Comparison of ENCODE assay signal across 1 cellular context in the genomic region with DNA sequence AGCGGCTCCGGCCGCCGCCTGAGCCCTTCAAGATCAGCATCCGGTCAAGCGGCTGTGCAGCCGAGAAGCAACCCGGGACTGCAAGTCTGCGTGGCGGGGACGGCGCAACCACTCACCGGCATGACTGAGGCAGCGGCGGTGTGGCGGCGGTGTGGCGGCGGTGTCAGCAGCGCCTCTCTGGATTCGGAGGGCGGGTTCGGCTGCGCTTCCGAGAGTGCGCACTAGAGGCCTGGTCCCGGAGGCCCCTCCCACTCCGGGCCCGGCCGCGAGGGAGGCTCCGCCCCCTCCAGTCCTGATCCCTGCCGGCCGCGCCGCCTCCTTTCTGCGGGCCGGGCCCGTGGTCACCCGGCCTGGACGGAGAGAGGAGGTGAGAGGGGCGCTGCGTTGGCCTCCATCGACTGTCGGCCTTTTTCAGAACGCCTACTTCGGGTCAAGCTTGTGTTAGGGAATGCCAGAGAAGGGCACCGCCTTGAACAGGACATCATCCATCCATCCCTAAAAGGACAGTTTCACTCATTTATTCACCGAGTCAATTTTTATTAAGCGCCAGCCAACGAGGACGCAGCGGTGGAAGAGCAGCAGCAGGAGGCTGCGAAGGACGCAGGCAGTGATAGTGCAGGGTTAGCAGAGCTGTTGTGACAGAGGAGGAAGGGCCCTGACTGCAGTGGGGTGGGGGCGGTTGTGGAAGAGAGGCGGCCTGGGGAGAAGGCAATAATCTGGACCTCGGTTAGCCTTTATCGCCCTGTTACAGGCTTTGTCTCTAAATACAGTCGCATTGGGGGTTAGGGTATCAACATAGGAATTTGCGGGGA.
A peak's percentile ranks its signal among the peaks of the same experiment; 100 is the strongest.
TF ChIP-seq lines count a peak whose summit lies in the region.

A gene with protein sequence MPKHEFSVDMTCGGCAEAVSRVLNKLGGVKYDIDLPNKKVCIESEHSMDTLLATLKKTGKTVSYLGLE (minus strand): TSS at position 202 of the 812 bp plus-strand sequence. CDS start 80 bp downstream, at position 122.

TF ChIP-seq in HEK293, 187 proteins besides CTCF, POLR2A, EP300 and RAD21 (continued from another document and continues in another):
- TF ChIP-seq ZNF426 (tag by site-specific recombination; IDR thresholded peaks at IDR 0.05) (no peak), ZNF24 (tag by site-specific recombination; IDR thresholded peaks at IDR 0.05) (no peak; the same call in 1 of the 2 replicates), ZNF768 (tag by site-specific recombination; IDR thresholded peaks at IDR 0.05) (no peak), ZNF664 (tag by site-specific recombination; IDR thresholded peaks at IDR 0.05) (no peak), ZBTB1 (tag by site-specific recombination; IDR thresholded peaks at IDR 0.05) (no peak), ZBTB17 (tag by site-specific recombination; IDR thresholded peaks at IDR 0.05) (peak; percentile 83), ZEB2 (tag by site-specific recombination; IDR thresholded peaks at IDR 0.05) (0 out of 2 replicates have a peak, but pooled peaks have one; percentile 38), ZNF394 (tag by site-specific recombination; IDR thresholded peaks at IDR 0.05; ENCODE audit: borderline replicate concordance) (no peak), KLF10 (tag by site-specific recombination; IDR thresholded peaks at IDR 0.05) (no peak), ZNF623 (tag by site-specific recombination; IDR thresholded peaks at IDR 0.05) (no peak), ZNF555 (tag by site-specific recombination; conservative IDR thresholded peaks at IDR 0.05) (no peak), ZNF521 (tag by site-specific recombination; IDR thresholded peaks at IDR 0.05) (no peak), ZNF157 (tag by site-specific recombination; IDR thresholded peaks at IDR 0.05) (no peak), SETDB1 (IDR thresholded peaks at IDR 0.05; ENCODE audit: insufficient read length, low read length) (no peak), ZNF629 (tag by site-specific recombination; IDR thresholded peaks at IDR 0.05) (no peak), ZNF530 (tag by site-specific recombination; IDR thresholded peaks at IDR 0.05; ENCODE audit: low read depth) (no peak), ZNF16 (tag by site-specific recombination; IDR thresholded peaks at IDR 0.05; ENCODE audit: low read depth) (no peak), ZNF302 (tag by site-specific recombination; IDR thresholded peaks at IDR 0.05; ENCODE audit: low read depth) (no peak), SCRT2 (tag by site-specific recombination; IDR thresholded peaks at IDR 0.05) (no peak), TCF7L2 (IDR thresholded peaks at IDR 0.05; ENCODE audit: borderline replicate concordance, low read depth, low read length) (no peak), ZNF785 (tag by site-specific recombination; IDR thresholded peaks at IDR 0.05) (no peak), ZNF174 (tag by site-specific recombination; IDR thresholded peaks at IDR 0.05) (no peak), WT1 (tag by site-specific recombination; IDR thresholded peaks at IDR 0.05) (no peak), ZNF37A (tag by site-specific recombination; IDR thresholded peaks at IDR 0.05) (no peak), ZNF132 (tag by site-specific recombination; IDR thresholded peaks at IDR 0.05; ENCODE audit: borderline replicate concordance) (no peak), ZBTB7A (tag by site-specific recombination; IDR thresholded peaks at IDR 0.05; ENCODE audit: low read depth) (no peak), ZNF501 (tag by site-specific recombination; IDR thresholded peaks at IDR 0.05) (peak; percentile 90), ZNF792 (tag by site-specific recombination; IDR thresholded peaks at IDR 0.05) (no peak), ZNF114 (tag by site-specific recombination; IDR thresholded peaks at IDR 0.05) (no peak), ZNF354C (tag by site-specific recombination; IDR thresholded peaks at IDR 0.05; ENCODE audit: borderline replicate concordance, low read depth) (no peak), GLI2 (tag by site-specific recombination; IDR thresholded peaks at IDR 0.05; ENCODE audit: borderline replicate concordance, low read depth) (no peak), PRDM1 (tag by site-specific recombination; IDR thresholded peaks at IDR 0.05) (no peak), ZNF701 (tag by site-specific recombination; IDR thresholded peaks at IDR 0.05) (no peak), ZNF561 (tag by site-specific recombination; IDR thresholded peaks at IDR 0.05; ENCODE audit: borderline replicate concordance) (no peak; the same call in 1 of the 2 replicates), RBAK (tag by site-specific recombination; IDR thresholded peaks at IDR 0.05) (no peak), ZNF184 (tag by site-specific recombination; IDR thresholded peaks at IDR 0.05) (no peak), ZBTB20 (tag by site-specific recombination; IDR thresholded peaks at IDR 0.05) (peak; percentile 35; the same call in 1 of the 2 replicates), ZFP3 (tag by site-specific recombination; IDR thresholded peaks at IDR 0.05; ENCODE audit: low read depth) (no peak), TRIM28 (IDR thresholded peaks at IDR 0.05; ENCODE audit: borderline replicate concordance, low read length) (no peak), BCL11A (tag by site-specific recombination; IDR thresholded peaks at IDR 0.05; ENCODE audit: low read depth) (no peak), ZNF473 (tag by site-specific recombination; IDR thresholded peaks at IDR 0.05) (no peak), ZNF341 (tag by site-specific recombination; IDR thresholded peaks at IDR 0.05; ENCODE audit: low read depth) (peak; percentile 66), ZNF221 (tag by site-specific recombination; IDR thresholded peaks at IDR 0.05; ENCODE audit: borderline replicate concordance) (no peak), ZNF214 (tag by site-specific recombination; IDR thresholded peaks at IDR 0.05; ENCODE audit: borderline replicate concordance) (no peak), ZNF391 (tag by site-specific recombination; IDR thresholded peaks at IDR 0.05; ENCODE audit: borderline replicate concordance, low read depth) (peak; percentile 34; the same call in 1 of the 2 replicates), SCRT1 (tag by site-specific recombination; IDR thresholded peaks at IDR 0.05; ENCODE audit: borderline replicate concordance) (no peak), ZNF777 (tag by site-specific recombination; IDR thresholded peaks at IDR 0.05; ENCODE audit: borderline replicate concordance) (no peak), ZNF558 (tag by site-specific recombination; IDR thresholded peaks at IDR 0.05) (no peak), ZBTB48 (tag by site-specific recombination; IDR thresholded peaks at IDR 0.05) (peak; percentile 74), ZSCAN30 (tag by site-specific recombination; IDR thresholded peaks at IDR 0.05) (0 out of 2 replicates have a peak, but pooled peaks have one; percentile 15)
- TF ChIP-seq, protein P1, sequence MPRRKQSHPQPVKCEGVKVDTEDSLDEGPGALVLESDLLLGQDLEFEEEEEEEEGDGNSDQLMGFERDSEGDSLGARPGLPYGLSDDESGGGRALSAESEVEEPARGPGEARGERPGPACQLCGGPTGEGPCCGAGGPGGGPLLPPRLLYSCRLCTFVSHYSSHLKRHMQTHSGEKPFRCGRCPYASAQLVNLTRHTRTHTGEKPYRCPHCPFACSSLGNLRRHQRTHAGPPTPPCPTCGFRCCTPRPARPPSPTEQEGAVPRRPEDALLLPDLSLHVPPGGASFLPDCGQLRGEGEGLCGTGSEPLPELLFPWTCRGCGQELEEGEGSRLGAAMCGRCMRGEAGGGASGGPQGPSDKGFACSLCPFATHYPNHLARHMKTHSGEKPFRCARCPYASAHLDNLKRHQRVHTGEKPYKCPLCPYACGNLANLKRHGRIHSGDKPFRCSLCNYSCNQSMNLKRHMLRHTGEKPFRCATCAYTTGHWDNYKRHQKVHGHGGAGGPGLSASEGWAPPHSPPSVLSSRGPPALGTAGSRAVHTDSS (tag by site-specific recombination; IDR thresholded peaks at IDR 0.05) = no peak
- TF ChIP-seq, protein P2, sequence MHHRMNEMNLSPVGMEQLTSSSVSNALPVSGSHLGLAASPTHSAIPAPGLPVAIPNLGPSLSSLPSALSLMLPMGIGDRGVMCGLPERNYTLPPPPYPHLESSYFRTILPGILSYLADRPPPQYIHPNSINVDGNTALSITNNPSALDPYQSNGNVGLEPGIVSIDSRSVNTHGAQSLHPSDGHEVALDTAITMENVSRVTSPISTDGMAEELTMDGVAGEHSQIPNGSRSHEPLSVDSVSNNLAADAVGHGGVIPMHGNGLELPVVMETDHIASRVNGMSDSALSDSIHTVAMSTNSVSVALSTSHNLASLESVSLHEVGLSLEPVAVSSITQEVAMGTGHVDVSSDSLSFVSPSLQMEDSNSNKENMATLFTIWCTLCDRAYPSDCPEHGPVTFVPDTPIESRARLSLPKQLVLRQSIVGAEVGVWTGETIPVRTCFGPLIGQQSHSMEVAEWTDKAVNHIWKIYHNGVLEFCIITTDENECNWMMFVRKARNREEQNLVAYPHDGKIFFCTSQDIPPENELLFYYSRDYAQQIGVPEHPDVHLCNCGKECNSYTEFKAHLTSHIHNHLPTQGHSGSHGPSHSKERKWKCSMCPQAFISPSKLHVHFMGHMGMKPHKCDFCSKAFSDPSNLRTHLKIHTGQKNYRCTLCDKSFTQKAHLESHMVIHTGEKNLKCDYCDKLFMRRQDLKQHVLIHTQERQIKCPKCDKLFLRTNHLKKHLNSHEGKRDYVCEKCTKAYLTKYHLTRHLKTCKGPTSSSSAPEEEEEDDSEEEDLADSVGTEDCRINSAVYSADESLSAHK (tag by site-specific recombination; IDR thresholded peaks at IDR 0.05) = peak; percentile 29; the same call in 1 of the 2 replicates
- TF ChIP-seq, protein P3, sequence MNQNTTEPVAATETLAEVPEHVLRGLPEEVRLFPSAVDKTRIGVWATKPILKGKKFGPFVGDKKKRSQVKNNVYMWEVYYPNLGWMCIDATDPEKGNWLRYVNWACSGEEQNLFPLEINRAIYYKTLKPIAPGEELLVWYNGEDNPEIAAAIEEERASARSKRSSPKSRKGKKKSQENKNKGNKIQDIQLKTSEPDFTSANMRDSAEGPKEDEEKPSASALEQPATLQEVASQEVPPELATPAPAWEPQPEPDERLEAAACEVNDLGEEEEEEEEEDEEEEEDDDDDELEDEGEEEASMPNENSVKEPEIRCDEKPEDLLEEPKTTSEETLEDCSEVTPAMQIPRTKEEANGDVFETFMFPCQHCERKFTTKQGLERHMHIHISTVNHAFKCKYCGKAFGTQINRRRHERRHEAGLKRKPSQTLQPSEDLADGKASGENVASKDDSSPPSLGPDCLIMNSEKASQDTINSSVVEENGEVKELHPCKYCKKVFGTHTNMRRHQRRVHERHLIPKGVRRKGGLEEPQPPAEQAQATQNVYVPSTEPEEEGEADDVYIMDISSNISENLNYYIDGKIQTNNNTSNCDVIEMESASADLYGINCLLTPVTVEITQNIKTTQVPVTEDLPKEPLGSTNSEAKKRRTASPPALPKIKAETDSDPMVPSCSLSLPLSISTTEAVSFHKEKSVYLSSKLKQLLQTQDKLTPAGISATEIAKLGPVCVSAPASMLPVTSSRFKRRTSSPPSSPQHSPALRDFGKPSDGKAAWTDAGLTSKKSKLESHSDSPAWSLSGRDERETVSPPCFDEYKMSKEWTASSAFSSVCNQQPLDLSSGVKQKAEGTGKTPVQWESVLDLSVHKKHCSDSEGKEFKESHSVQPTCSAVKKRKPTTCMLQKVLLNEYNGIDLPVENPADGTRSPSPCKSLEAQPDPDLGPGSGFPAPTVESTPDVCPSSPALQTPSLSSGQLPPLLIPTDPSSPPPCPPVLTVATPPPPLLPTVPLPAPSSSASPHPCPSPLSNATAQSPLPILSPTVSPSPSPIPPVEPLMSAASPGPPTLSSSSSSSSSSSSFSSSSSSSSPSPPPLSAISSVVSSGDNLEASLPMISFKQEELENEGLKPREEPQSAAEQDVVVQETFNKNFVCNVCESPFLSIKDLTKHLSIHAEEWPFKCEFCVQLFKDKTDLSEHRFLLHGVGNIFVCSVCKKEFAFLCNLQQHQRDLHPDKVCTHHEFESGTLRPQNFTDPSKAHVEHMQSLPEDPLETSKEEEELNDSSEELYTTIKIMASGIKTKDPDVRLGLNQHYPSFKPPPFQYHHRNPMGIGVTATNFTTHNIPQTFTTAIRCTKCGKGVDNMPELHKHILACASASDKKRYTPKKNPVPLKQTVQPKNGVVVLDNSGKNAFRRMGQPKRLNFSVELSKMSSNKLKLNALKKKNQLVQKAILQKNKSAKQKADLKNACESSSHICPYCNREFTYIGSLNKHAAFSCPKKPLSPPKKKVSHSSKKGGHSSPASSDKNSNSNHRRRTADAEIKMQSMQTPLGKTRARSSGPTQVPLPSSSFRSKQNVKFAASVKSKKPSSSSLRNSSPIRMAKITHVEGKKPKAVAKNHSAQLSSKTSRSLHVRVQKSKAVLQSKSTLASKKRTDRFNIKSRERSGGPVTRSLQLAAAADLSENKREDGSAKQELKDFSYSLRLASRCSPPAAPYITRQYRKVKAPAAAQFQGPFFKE (tag by site-specific recombination; IDR thresholded peaks at IDR 0.05; ENCODE audit: borderline replicate concordance) = no peak
- TF ChIP-seq, protein P4, sequence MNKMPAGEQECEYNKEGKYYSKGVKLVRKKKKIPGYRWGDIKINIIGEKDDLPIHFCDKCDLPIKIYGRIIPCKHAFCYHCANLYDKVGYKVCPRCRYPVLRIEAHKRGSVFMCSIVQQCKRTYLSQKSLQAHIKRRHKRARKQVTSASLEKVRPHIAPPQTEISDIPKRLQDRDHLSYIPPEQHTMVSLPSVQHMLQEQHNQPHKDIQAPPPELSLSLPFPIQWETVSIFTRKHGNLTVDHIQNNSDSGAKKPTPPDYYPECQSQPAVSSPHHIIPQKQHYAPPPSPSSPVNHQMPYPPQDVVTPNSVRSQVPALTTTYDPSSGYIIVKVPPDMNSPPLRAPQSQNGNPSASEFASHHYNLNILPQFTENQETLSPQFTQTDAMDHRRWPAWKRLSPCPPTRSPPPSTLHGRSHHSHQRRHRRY (tag by site-specific recombination; IDR thresholded peaks at IDR 0.05) = no peak
- TF ChIP-seq, protein P5, sequence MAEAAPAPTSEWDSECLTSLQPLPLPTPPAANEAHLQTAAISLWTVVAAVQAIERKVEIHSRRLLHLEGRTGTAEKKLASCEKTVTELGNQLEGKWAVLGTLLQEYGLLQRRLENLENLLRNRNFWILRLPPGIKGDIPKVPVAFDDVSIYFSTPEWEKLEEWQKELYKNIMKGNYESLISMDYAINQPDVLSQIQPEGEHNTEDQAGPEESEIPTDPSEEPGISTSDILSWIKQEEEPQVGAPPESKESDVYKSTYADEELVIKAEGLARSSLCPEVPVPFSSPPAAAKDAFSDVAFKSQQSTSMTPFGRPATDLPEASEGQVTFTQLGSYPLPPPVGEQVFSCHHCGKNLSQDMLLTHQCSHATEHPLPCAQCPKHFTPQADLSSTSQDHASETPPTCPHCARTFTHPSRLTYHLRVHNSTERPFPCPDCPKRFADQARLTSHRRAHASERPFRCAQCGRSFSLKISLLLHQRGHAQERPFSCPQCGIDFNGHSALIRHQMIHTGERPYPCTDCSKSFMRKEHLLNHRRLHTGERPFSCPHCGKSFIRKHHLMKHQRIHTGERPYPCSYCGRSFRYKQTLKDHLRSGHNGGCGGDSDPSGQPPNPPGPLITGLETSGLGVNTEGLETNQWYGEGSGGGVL (tag by site-specific recombination; IDR thresholded peaks at IDR 0.05) = no peak
- TF ChIP-seq, protein P6, sequence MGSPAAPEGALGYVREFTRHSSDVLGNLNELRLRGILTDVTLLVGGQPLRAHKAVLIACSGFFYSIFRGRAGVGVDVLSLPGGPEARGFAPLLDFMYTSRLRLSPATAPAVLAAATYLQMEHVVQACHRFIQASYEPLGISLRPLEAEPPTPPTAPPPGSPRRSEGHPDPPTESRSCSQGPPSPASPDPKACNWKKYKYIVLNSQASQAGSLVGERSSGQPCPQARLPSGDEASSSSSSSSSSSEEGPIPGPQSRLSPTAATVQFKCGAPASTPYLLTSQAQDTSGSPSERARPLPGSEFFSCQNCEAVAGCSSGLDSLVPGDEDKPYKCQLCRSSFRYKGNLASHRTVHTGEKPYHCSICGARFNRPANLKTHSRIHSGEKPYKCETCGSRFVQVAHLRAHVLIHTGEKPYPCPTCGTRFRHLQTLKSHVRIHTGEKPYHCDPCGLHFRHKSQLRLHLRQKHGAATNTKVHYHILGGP (tag by site-specific recombination; IDR thresholded peaks at IDR 0.05) = no peak
